ENCODE assay signal across 8 cellular contexts in genomic region chr4:55397024-55397520, GRCh38. TPM values are rescaled to one million over a fixed set of nuclear protein-coding genes. Genes with fewer than 3 reads are reported as not detected.
DNase-seq lines count a peak whose midpoint lies in the region; ATAC-seq and TF ChIP-seq lines count a peak whose summit lies in the region.

No MANE protein-coding gene starts in this region.

- H3K9me3 Mint-ChIP-seq in activated naive CD8-positive, alpha-beta T cell treated with anti-CD3 and anti-CD28 coated beads, Interleukin-2, amount 50 U/mL, for 24 hours: no peaks in the 10 kb centered on the region

- H3K9me3 ChIP-seq in iPS-18c (ENCODE audit: control insufficient read depth, insufficient read depth, low read length) (no peaks in the 10 kb centered on the region), stomach (no peaks in the 10 kb centered on the region)

- peak overlapping the region; percentile 97 for H3K4me3 Mint-ChIP-seq in activated naive CD8-positive, alpha-beta T cell treated with anti-CD3 and anti-CD28 coated beads, Interleukin-2, amount 50 U/mL, for 24 hours

- no peak for TF ChIP-seq POLR2A in stomach (IDR thresholded peaks at IDR 0.05)

- H3K27ac ChIP-seq in stomach: peak overlapping the region; percentile 95 to 99 (median 97)

- CTCF ChIA-PET in AG04449 (lab: Yijun Ruan, JAX): interaction anchor here (0.6 to 1.0 kb wide), 2 partner anchors 38 to 52 kb away, joined by 3 to 4 read pairs; no protein-coding TSS in a partner anchor

- H3K27ac Mint-ChIP-seq in activated naive CD8-positive, alpha-beta T cell treated with anti-CD3 and anti-CD28 coated beads, Interleukin-2, amount 50 U/mL, for 24 hours: peak overlapping the region; percentile 82

- DNase-seq in AG04449 (ENCODE audit: low read depth, low spot score): no peak
- DNase-seq in HT-29 (ENCODE audit: low spot score): peak; percentile 59
- no peak for DNase-seq in activated naive CD8-positive, alpha-beta T cell treated with anti-CD3 and anti-CD28 coated beads, Interleukin-2, amount 50 U/mL, for 24 hours
- no peak for DNase-seq in stomach
- DNase-seq in iPS-NIHi7 (ENCODE audit: extremely low spot score): no peak
- DNase-seq in activated CD8-positive, alpha-beta memory T cell treated with anti-CD3 and anti-CD28 coated beads for 24 hours: no peak

- peaks cover 28 to 54% (median 43%) of the 10 kb centered on the region in 4 donors for H3K4me1 ChIP-seq in stomach

- H3K36me3 ChIP-seq in stomach: peaks cover 0 to 15% (median 8%) of the 10 kb centered on the region in 4 donors

- no peak for TF ChIP-seq CTCF in AG04449 (IDR thresholded peaks at IDR 0.05; ENCODE audit: insufficient read depth, low read length, missing control alignments)
- no peak for TF ChIP-seq CTCF in stomach (IDR thresholded peaks at IDR 0.05)

- POLR2A ChIA-PET in AG04449 (lab: Yijun Ruan, JAX): interaction anchor here (1.0 to 2.2 kb wide), 4 partner anchors 13 to 149 kb away, joined by 3 to 8 read pairs (median 6); partner anchors contain the start of gene CLOCK

- H3K4me1 Mint-ChIP-seq in activated naive CD8-positive, alpha-beta T cell treated with anti-CD3 and anti-CD28 coated beads, Interleukin-2, amount 50 U/mL, for 24 hours: peaks cover 42% of the 10 kb centered on the region

- 4 to 8% (median 5%) methylated on average over 9 of the region's 9 CpGs for WGBS in stomach, 5 donors

- TF ChIP-seq EP300 in stomach (IDR thresholded peaks at IDR 0.05): no peak

- intact Hi-C loops in stomach (cut with DNase I; ENCODE audit: low total_unique reads): loop anchor here (5.0 kb wide), 1 partner anchor 50 kb away; the partner anchor contains the start of gene SRD5A3

- H3K36me3 Mint-ChIP-seq in activated naive CD8-positive, alpha-beta T cell treated with anti-CD3 and anti-CD28 coated beads, Interleukin-2, amount 50 U/mL, for 24 hours (ENCODE audit: low read depth): peaks cover 41% of the 10 kb centered on the region

- H3K4me3 ChIP-seq in AG04449 (ENCODE audit: low read depth, low read length) (peak overlapping the region; percentile 82), iPS-18c (ENCODE audit: insufficient read depth, low read depth, low read length) (peak overlapping the region; percentile 50), stomach (peak overlapping the region; percentile 68 to 76 (median 76))

- no peak for ATAC-seq in activated naive CD8-positive, alpha-beta T cell treated with anti-CD3 and anti-CD28 coated beads, Interleukin-2, amount 50 U/mL, for 24 hours
- ATAC-seq in GM21717 (IDR thresholded peaks at IDR 0.05; ENCODE audit: unreplicated experiment): no peak

- H3K27me3 Mint-ChIP-seq in activated naive CD8-positive, alpha-beta T cell treated with anti-CD3 and anti-CD28 coated beads, Interleukin-2, amount 50 U/mL, for 24 hours: no peaks in the 10 kb centered on the region

- no peaks in the 10 kb centered on the region for H3K27me3 ChIP-seq in stomach

RNA-seq across cellular contexts. Expression of gene TMEM165, which starts 1.3 kb away (rescaled TPM):
- total RNA-seq in HT-29 (2014; rRNA removed; shearing (Covaris generic)): 125 and 162 TPM in 2 replicates
- 100 to 1,000 TPM in 4 of 5 donors, 10 to 100 TPM in 1; 21.6 to 365 (median 206) TPM for total RNA-seq in stomach
- 10 to 100 TPM; 23.2 to 48.0 (median 27.8) TPM for polyA plus RNA-seq in stomach

RNA-seq across cellular contexts. Expression of gene SRD5A3, which starts 51.0 kb away (rescaled TPM):
- 3.8 and 3.9 TPM in 2 replicates for total RNA-seq in HT-29 (2014; rRNA removed; shearing (Covaris generic))
- 10 to 100 TPM in 1 of 5 donors, 1 to 10 TPM in 3, not detected in 1; 1.8 to 11.2 (median 9.3) TPM for total RNA-seq in stomach
- 10 to 100 TPM in 1 of 3 donors, 1 to 10 TPM in 2; 6.5 to 13.0 (median 8.1) TPM for polyA plus RNA-seq in stomach
